1 cellular context compared by ENCODE assay signal in genomic region chr9:127370651-127371648, GRCh38.
TF ChIP-seq lines count a peak whose summit lies in the region.

No MANE protein-coding gene starts in this region.

TF ChIP-seq in GM23338, 12 proteins besides CTCF, POLR2A, EP300 and RAD21 (continued from another document):
- TF ChIP-seq ZNF462 (CRISPR knock-in tag; IDR thresholded peaks at IDR 0.05): no peak
- TF ChIP-seq EZH2phosphoT487 (IDR thresholded peaks at IDR 0.05; ENCODE audit: unreplicated experiment): no peak
- TF ChIP-seq CREB1 (CRISPR knock-in tag; IDR thresholded peaks at IDR 0.05; ENCODE audit: low read depth): no peak
- no peak for TF ChIP-seq NANOG (IDR thresholded peaks at IDR 0.05; ENCODE audit: borderline replicate concordance)
- TF ChIP-seq JUNB (IDR thresholded peaks at IDR 0.05; ENCODE audit: unreplicated experiment): no peak
